16 cellular contexts compared by ENCODE assay signal in the genomic region with DNA sequence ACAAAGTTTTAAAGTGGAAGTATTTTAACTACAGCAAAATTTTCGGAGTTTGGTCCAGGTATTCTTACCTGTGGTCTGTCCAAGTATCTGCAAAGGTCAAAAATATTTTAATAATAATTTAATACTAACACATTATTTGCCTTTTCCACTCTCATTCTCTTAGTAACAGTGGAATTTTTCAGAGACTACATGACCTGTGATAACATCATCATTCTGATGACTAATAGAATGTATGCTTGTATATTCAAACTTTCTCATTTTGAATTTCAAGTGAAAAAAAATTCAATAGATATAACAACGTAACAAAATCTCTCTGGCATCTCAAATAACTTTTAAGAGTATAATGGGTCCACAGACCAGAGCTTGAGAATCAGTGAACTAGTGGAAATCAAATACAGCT.
"Had no signal": no experiment of that assay in that cellular context is flagged by ENCODE, and none has a peak within 500 bp of the region (broad histone marks: within the 10 kb centered on the region; RNA-seq: fewer than 3 reads in every experiment).

No MANE protein-coding gene starts in this region.

- H3K27ac ChIP-seq: colonic mucosa, hepatocyte, neutrophil, spleen had no signal

- DNase-seq: colonic mucosa; dermis blood vessel endothelial cell; erythroblast; foreskin melanocyte; head of caudate nucleus; left colon; mucosa of descending colon; naive thymus-derived CD8-positive, alpha-beta T cell; spleen; stimulated activated CD4-positive, alpha-beta T cell treated with anti-CD3 and anti-CD28 coated beads, Interleukin-15, amount 100 ng/mL, for 24 hours; stimulated activated CD4-positive, alpha-beta T cell treated with anti-CD3 and anti-CD28 coated beads, Interleukin-2, amount 100 ng/mL, for 24 hours; stimulated activated CD4-positive, alpha-beta T cell treated with anti-CD3 and anti-CD28 coated beads, Interleukin-4, amount 100 ng/mL, for 4 hours; stimulated activated naive B cell treated with anti-CD40 and anti-IgM and Interleukin-4, amounts not matched to agents 10 μg/mL and 1 μg/mL and 100 μg/mL, for 72 hours had no signal

- H3K36me3 ChIP-seq: colonic mucosa, neutrophil, spleen had no signal

- H3K27ac Mint-ChIP-seq: naive thymus-derived CD8-positive, alpha-beta T cell; stimulated activated naive B cell treated with anti-CD40 and anti-IgM and Interleukin-4, amounts not matched to agents 10 μg/mL and 1 μg/mL and 100 μg/mL, for 72 hours had no signal

- H3K4me2 ChIP-seq: hepatocyte had no signal

- ATAC-seq: left colon; mucosa of descending colon; naive thymus-derived CD8-positive, alpha-beta T cell; sciatic nerve had no signal

- H3K4me3 ChIP-seq: colonic mucosa, hepatocyte, mucosa of descending colon, spleen had no signal

- H3K27me3 ChIP-seq: colonic mucosa, hepatocyte, neutrophil, spleen had no signal

- H3K79me2 ChIP-seq: hepatocyte had no signal

- H3K27me3 Mint-ChIP-seq: naive thymus-derived CD8-positive, alpha-beta T cell; stimulated activated naive B cell treated with anti-CD40 and anti-IgM and Interleukin-4, amounts not matched to agents 10 μg/mL and 1 μg/mL and 100 μg/mL, for 72 hours had no signal

- H3K4me3 Mint-ChIP-seq: naive thymus-derived CD8-positive, alpha-beta T cell; stimulated activated naive B cell treated with anti-CD40 and anti-IgM and Interleukin-4, amounts not matched to agents 10 μg/mL and 1 μg/mL and 100 μg/mL, for 72 hours had no signal

- H3K9me3 ChIP-seq: colonic mucosa, mucosa of descending colon, neutrophil, spleen had no signal

- H3K36me3 Mint-ChIP-seq: stimulated activated naive B cell treated with anti-CD40 and anti-IgM and Interleukin-4, amounts not matched to agents 10 μg/mL and 1 μg/mL and 100 μg/mL, for 72 hours had no signal

- H3K9me3 Mint-ChIP-seq: naive thymus-derived CD8-positive, alpha-beta T cell; stimulated activated naive B cell treated with anti-CD40 and anti-IgM and Interleukin-4, amounts not matched to agents 10 μg/mL and 1 μg/mL and 100 μg/mL, for 72 hours had no signal

- H2AFZ ChIP-seq: hepatocyte had no signal

- H3K4me1 ChIP-seq: colonic mucosa, spleen had no signal
